In the genomic region with DNA sequence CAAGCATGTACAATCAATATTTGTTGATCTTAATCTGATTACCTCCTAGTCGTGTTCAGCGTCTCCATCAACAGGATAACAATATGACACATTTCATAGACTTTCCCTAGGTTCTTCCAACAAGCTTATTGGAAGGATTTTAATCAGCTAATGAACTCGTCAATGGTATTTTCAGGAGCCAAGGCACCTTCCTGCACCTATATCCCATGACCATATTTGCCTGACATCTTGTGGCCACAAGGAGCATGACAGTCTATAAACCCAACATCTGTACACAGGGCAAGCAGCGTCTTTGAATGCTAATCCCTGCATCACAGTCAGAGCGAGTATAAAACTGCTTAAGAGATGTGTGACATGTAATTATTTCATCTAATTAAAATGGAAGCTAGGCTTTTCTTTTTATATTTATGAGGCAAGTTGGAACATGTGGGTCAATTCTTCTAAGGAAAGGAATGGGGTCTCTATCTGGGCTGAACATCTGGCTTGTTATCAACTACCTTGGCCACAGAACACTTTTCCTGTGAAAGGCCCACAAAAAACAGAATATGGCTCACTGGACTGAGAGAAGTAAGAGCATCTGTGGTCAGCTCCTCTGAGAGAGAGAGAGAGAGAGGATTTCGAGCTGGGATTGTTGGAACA, we compare ENCODE assay signal across 8 cellular contexts.
DNase-seq lines count a peak whose midpoint lies in the region; ATAC-seq and TF ChIP-seq lines count a peak whose summit lies in the region.

No MANE protein-coding gene starts in this region.

- POLR2A ChIA-PET in AG04450 (lab: Yijun Ruan, JAX) (no interaction called here), PC-9 (lab: Charles Lee; ENCODE audit: unreplicated experiment) (no interaction called here)

- H2AFZ ChIP-seq in H9 (ENCODE audit: low read length) (no peak overlapping the region), PC-9 (no peak overlapping the region)

- no peak overlapping the region for H2AK5ac ChIP-seq in H9 (ENCODE audit: insufficient read length, low read length)

- H2BK5ac ChIP-seq in H9 (ENCODE audit: insufficient read length, low read length): no peak overlapping the region

- intact Hi-C loops in PC-9 (cut with micrococcal nuclease; ENCODE audit: unreplicated experiment): loop anchor here (5.0 to 10.0 kb wide), 2 partner anchors 95 to 218 kb away; no protein-coding TSS in a partner anchor

- H3K27ac Mint-ChIP-seq in H9 (no peak overlapping the region), T-helper 17 cell (no peak overlapping the region)

- no peak overlapping the region for H3K23ac ChIP-seq in H9 (ENCODE audit: insufficient read length, low read depth, low read length)

- no peak overlapping the region for H3T11ph ChIP-seq in H9 (ENCODE audit: low read length)

- no peak for DNase-seq in AG04450 (ENCODE audit: low read depth, low spot score)
- peak; percentile 36 for DNase-seq in GM12864 (ENCODE audit: low read depth)
- peak; percentile 37 for DNase-seq in H9
- peak; percentile 3 for DNase-seq in KG1 (lab: John Stamatoyannopoulos, UW)
- peak in 1 of 2 experiments; percentile 56 for DNase-seq in PC-9
- peak; percentile 46 for DNase-seq in ecto neural progenitor cell (ENCODE audit: low spot score)
- DNase-seq in midbrain (lab: John Stamatoyannopoulos, UW): peak; percentile 55
- no peak for DNase-seq in T-helper 17 cell

- ATAC-seq in T-helper 17 cell: no peak

- no peaks in the 10 kb centered on the region for H3K79me2 ChIP-seq in H9 (ENCODE audit: insufficient read depth, low read length)
- no peaks in the 10 kb centered on the region for H3K79me2 ChIP-seq in PC-9 (ENCODE audit: low read depth)

- H3K27me3 Mint-ChIP-seq in H9 (ENCODE audit: low read depth): no peaks in the 10 kb centered on the region
- peaks cover 48% of the 10 kb centered on the region for H3K27me3 Mint-ChIP-seq in T-helper 17 cell

- no peak overlapping the region for H2BK15ac ChIP-seq in H9 (ENCODE audit: low read depth, low read length)

- H3K27ac ChIP-seq in AG04450 (ENCODE audit: low read depth, low read length) (no peak overlapping the region), H9 (ENCODE audit: insufficient read length, low read depth, low read length) (no peak overlapping the region), PC-9 (no peak overlapping the region)

- no peaks in the 10 kb centered on the region for H3K9me2 ChIP-seq in PC-9 (ENCODE audit: insufficient read depth)

- no peaks in the 10 kb centered on the region for H3K4me1 ChIP-seq in H9 (ENCODE audit: insufficient read depth, low read length)
- peaks cover 5% of the 10 kb centered on the region for H3K4me1 ChIP-seq in PC-9 (replicated peaks; ENCODE audit: insufficient read depth)

- no peaks in the 10 kb centered on the region for H3K9me3 ChIP-seq in AG04450 (ENCODE audit: control insufficient read depth, insufficient read depth, low read length)
- H3K9me3 ChIP-seq in H9 (ENCODE audit: control insufficient read depth, low read depth, low read length): no peaks in the 10 kb centered on the region
- no peaks in the 10 kb centered on the region for H3K9me3 ChIP-seq in PC-9 (ENCODE audit: insufficient read depth, low read depth)
- H3K9me3 ChIP-seq in T-helper 17 cell (ENCODE audit: control insufficient read depth, low read length, poor library complexity, severe bottlenecking): no peaks in the 10 kb centered on the region

- no peak overlapping the region for H4K8ac ChIP-seq in H9 (replicated peaks; ENCODE audit: insufficient read length, low read depth, low read length)

- H3K4ac ChIP-seq in H9 (ENCODE audit: low read depth, low read length): no peak overlapping the region

- H3K36me3 Mint-ChIP-seq in H9 (ENCODE audit: insufficient read depth in 1 of 3, low read depth in 3 of 3) (no peaks in the 10 kb centered on the region; a peak in 1 of 7 replicates), T-helper 17 cell (ENCODE audit: low read depth) (peaks cover 1% of the 10 kb centered on the region)

- no peaks in the 10 kb centered on the region for H3K79me1 ChIP-seq in H9 (ENCODE audit: insufficient read depth, low read depth, low read length, poor library complexity, severe bottlenecking)

- no peaks in the 10 kb centered on the region for H3F3A ChIP-seq in PC-9 (ENCODE audit: insufficient read depth, low read depth)

- H3K56ac ChIP-seq in H9 (ENCODE audit: insufficient read length, low read depth, low read length): no peak overlapping the region

- no peak overlapping the region for H3K4me3 ChIP-seq in AG04450 (ENCODE audit: low read depth, low read length)
- H3K4me3 ChIP-seq in GM12864 (ENCODE audit: low read depth, low read length): no peak overlapping the region
- H3K4me3 ChIP-seq in PC-9: no peak overlapping the region

- no peak overlapping the region for H4K5ac ChIP-seq in H9 (ENCODE audit: insufficient read length, low read depth, low read length)

- H3K36me3 ChIP-seq in PC-9 (ENCODE audit: low read depth): no peaks in the 10 kb centered on the region

- H2BK120ac ChIP-seq in H9 (ENCODE audit: low read depth, low read length, poor library complexity, severe bottlenecking): no peak overlapping the region

- H3K27me3 ChIP-seq in AG04450 (ENCODE audit: control insufficient read depth, insufficient read depth, low read length): no peaks in the 10 kb centered on the region
- no peaks in the 10 kb centered on the region for H3K27me3 ChIP-seq in H9 (ENCODE audit: insufficient read depth, low read length)
- H3K27me3 ChIP-seq in PC-9 (ENCODE audit: insufficient read depth, low read depth): no peaks in the 10 kb centered on the region

- no peak overlapping the region for H3K9ac ChIP-seq in H9 (ENCODE audit: extremely low read depth, insufficient read length, low read length)

- H3K23me2 ChIP-seq in H9 (ENCODE audit: insufficient read length, low read depth, low read length, poor library complexity, severe bottlenecking): no peaks in the 10 kb centered on the region

- H4K20me1 ChIP-seq in H9 (ENCODE audit: control insufficient read depth, insufficient read depth, insufficient read length): no peaks in the 10 kb centered on the region
- H4K20me1 ChIP-seq in PC-9 (ENCODE audit: insufficient read depth): no peaks in the 10 kb centered on the region

- H3K18ac ChIP-seq in H9 (ENCODE audit: insufficient read length, low read depth, low read length): no peak overlapping the region

- H3K4me2 ChIP-seq in H9 (ENCODE audit: insufficient read depth, insufficient read length, low read length) (no peak overlapping the region), PC-9 (no peak overlapping the region)

- H4K91ac ChIP-seq in H9 (ENCODE audit: insufficient read length, low read depth, low read length): no peak overlapping the region

- H3K4me3 Mint-ChIP-seq in H9 (no peak overlapping the region), T-helper 17 cell (no peak overlapping the region)

- no peak overlapping the region for H2BK12ac ChIP-seq in H9 (ENCODE audit: insufficient read length, low read depth, low read length)

- no peak overlapping the region for H3K14ac ChIP-seq in H9 (ENCODE audit: insufficient read depth, low read length)

- BruUV-seq in PC-9 (replicated peaks; lab: Mats Ljungman, UMichigan): no TSS peak

- CTCF ChIA-PET in AG04450 (lab: Charles Lee): interaction anchor here (0.8 to 2.6 kb wide), 13 partner anchors 9 to 595 kb away, joined by 3 to 14 read pairs (median 3); no protein-coding TSS in a partner anchor
- CTCF ChIA-PET in PC-9 (lab: Charles Lee): interaction anchor here (0.7 to 1.1 kb wide), 2 partner anchors 99 to 219 kb away, joined by 3 read pairs; no protein-coding TSS in a partner anchor

- TF ChIP-seq CTCF in AG04450 (IDR thresholded peaks at IDR 0.05; ENCODE audit: low read depth, low read length): peak; percentile 72
- peak; percentile 84 for TF ChIP-seq CTCF in GM12864 (IDR thresholded peaks at IDR 0.05; ENCODE audit: low read depth, low read length, missing control alignments)
- TF ChIP-seq CTCF in H9 (conservative IDR thresholded peaks at IDR 0.05): peak; percentile 84
- TF ChIP-seq CTCF in PC-9 (conservative IDR thresholded peaks at IDR 0.05): peak; percentile 93

- no peaks in the 10 kb centered on the region for H3K9me3 Mint-ChIP-seq in H9

- no peak overlapping the region for H2BK20ac ChIP-seq in H9 (ENCODE audit: low read depth, low read length, poor library complexity, severe bottlenecking)

- peaks cover 25 to 30% of the 10 kb centered on the region in 2 experiments for H3K4me1 Mint-ChIP-seq in H9
- no peaks in the 10 kb centered on the region for H3K4me1 Mint-ChIP-seq in T-helper 17 cell

- no CpG with 5 or more reads among the region's 6 CpGs for WGBS in H9 (ENCODE audit: extremely low coverage, insufficient read length, low lambda C conversion rate)

Comparison
In these comparisons a context has a peak if more than half of its experiments do, and no peak if none do; other contexts are left out.
1. DNase-seq: peak in GM12864 (single experiment), H9 (single experiment), KG1 (single experiment), ecto neural progenitor cell (single experiment) and midbrain (single experiment); none in AG04450 (single experiment) and T-helper 17 cell (0 of 3).
2. Peak in every context shown above with its lines, with median percentiles within 50 percentile points of each other: CTCF ChIP-seq.